Comparison of ENCODE assay signal across 1 cellular context in genomic region chr5:7926296-7926695, GRCh38.
TF ChIP-seq lines count a peak whose summit lies in the region.

No MANE protein-coding gene starts in this region.

TF ChIP-seq in H1, 55 proteins besides CTCF, POLR2A, EP300 and RAD21:
- TF ChIP-seq CHD7 (IDR thresholded peaks at IDR 0.05; ENCODE audit: insufficient replicate concordance, low read length) (no peak), TAF7 (optimal IDR thresholded peaks at IDR 0.05; ENCODE audit: borderline replicate concordance, low read depth, low read length) (no peak), JUND (IDR thresholded peaks at IDR 0.05; ENCODE audit: low read length) (no peak), FOSL1 (IDR thresholded peaks at IDR 0.05; ENCODE audit: insufficient read depth, low read depth, low read length) (no peak), CEBPB (IDR thresholded peaks at IDR 0.05; ENCODE audit: low read depth, low read length) (no peak), KDM4A (IDR thresholded peaks at IDR 0.05; ENCODE audit: low read depth, low read length, severe bottlenecking) (no peak), GTF2F1 (IDR thresholded peaks at IDR 0.05; ENCODE audit: borderline replicate concordance, low read depth, low read length) (no peak), JUN (IDR thresholded peaks at IDR 0.05; ENCODE audit: low read depth, low read length) (no peak), BACH1 (IDR thresholded peaks at IDR 0.05; ENCODE audit: low read length) (no peak), TAF1 (IDR thresholded peaks at IDR 0.05; ENCODE audit: low read depth, low read length) (no peak)
- TF ChIP-seq, protein P1, sequence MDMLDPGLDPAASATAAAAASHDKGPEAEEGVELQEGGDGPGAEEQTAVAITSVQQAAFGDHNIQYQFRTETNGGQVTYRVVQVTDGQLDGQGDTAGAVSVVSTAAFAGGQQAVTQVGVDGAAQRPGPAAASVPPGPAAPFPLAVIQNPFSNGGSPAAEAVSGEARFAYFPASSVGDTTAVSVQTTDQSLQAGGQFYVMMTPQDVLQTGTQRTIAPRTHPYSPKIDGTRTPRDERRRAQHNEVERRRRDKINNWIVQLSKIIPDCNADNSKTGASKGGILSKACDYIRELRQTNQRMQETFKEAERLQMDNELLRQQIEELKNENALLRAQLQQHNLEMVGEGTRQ (IDR thresholded peaks at IDR 0.05; ENCODE audit: low read length): no peak
